17 cellular contexts compared by ENCODE assay signal in genomic region chr18:63233334-63233733, GRCh38.
DNase-seq lines count a peak whose midpoint lies in the region; ATAC-seq and TF ChIP-seq lines count a peak whose summit lies in the region.
"Had no signal": no experiment of that assay in that cellular context is flagged by ENCODE, and none has a peak within 500 bp of the region (broad histone marks: within the 10 kb centered on the region; RNA-seq: fewer than 3 reads in every experiment).

No MANE protein-coding gene starts in this region.

- H3K4me1 Mint-ChIP-seq in CD8-positive, alpha-beta T cell (ENCODE audit: low read depth): peaks cover 76% of the 10 kb centered on the region
- peaks cover 82% of the 10 kb centered on the region for H3K4me1 Mint-ChIP-seq in activated naive CD4-positive, alpha-beta T cell treated with anti-CD3 and anti-CD28 coated beads, Interleukin-2, amount 50 U/mL, for 24 hours

- no peaks in the 10 kb centered on the region for H3K27me3 Mint-ChIP-seq in CD8-positive, alpha-beta T cell (ENCODE audit: low read depth)
- H3K27me3 Mint-ChIP-seq in activated naive CD4-positive, alpha-beta T cell treated with anti-CD3 and anti-CD28 coated beads, Interleukin-2, amount 50 U/mL, for 24 hours: no peaks in the 10 kb centered on the region

- H3K27ac ChIP-seq in CD8-positive, alpha-beta T cell (ENCODE audit: low read depth, low read length): no peak overlapping the region
- H3K27ac ChIP-seq: BLaER1, epithelial cell of prostate, thoracic aorta had no signal

- no peak overlapping the region for H3K4me3 ChIP-seq in CD8-positive, alpha-beta T cell (ENCODE audit: low read depth, low read length)
- H3K4me3 ChIP-seq: BLaER1, thoracic aorta had no signal

- CTCF ChIA-PET in CD8-positive, alpha-beta T cell (lab: Charles Lee): interaction anchor here (0.6 to 1.7 kb wide), 3 partner anchors 28 to 102 kb away, joined by 3 to 4 read pairs (median 3); no protein-coding TSS in a partner anchor

- ATAC-seq in CD8-positive, alpha-beta T cell: peak; percentile 38
- no peak for ATAC-seq in GM21619 (IDR thresholded peaks at IDR 0.05; ENCODE audit: unreplicated experiment)
- ATAC-seq: Panc1, right cardiac atrium had no signal

- no peak for DNase-seq in CD8-positive, alpha-beta T cell
- peak; percentile 53 for DNase-seq in NCI-H69 (lab: John Stamatoyannopoulos, UW)
- DNase-seq in stimulated activated CD4-positive, alpha-beta T cell treated with anti-CD3 and anti-CD28 coated beads, Interleukin-2, amount 100 ng/mL, for 4 hours (ENCODE audit: low read depth): peak; percentile 64
- DNase-seq in NK-92 (lab: John Stamatoyannopoulos, UW; ENCODE audit: unreplicated experiment): no peak
- no peak for DNase-seq in globus pallidus (ENCODE audit: low spot score)
- no peak for DNase-seq in HK-2 (ENCODE audit: unreplicated experiment)
- DNase-seq: amygdala, DND-41, NCI-H1694, NCI-H510A treated with DMSO at 0.1 percent for 48 hours, right cardiac atrium had no signal

- H3K27ac Mint-ChIP-seq in CD8-positive, alpha-beta T cell: peak overlapping the region; percentile 93
- H3K27ac Mint-ChIP-seq in activated naive CD4-positive, alpha-beta T cell treated with anti-CD3 and anti-CD28 coated beads, Interleukin-2, amount 50 U/mL, for 24 hours: peak overlapping the region; percentile 85

- no peaks in the 10 kb centered on the region for H3K27me3 ChIP-seq in CD8-positive, alpha-beta T cell (ENCODE audit: insufficient read depth, low read length)
- H3K27me3 ChIP-seq: BLaER1 had no signal

- H3K9me3 ChIP-seq in CD8-positive, alpha-beta T cell (ENCODE audit: low read length): no peaks in the 10 kb centered on the region
- H3K9me3 ChIP-seq: thoracic aorta had no signal

- peaks cover 19% of the 10 kb centered on the region for H3K36me3 Mint-ChIP-seq in CD8-positive, alpha-beta T cell
- peaks cover 36% of the 10 kb centered on the region for H3K36me3 Mint-ChIP-seq in activated naive CD4-positive, alpha-beta T cell treated with anti-CD3 and anti-CD28 coated beads, Interleukin-2, amount 50 U/mL, for 24 hours

- H3K4me3 Mint-ChIP-seq in CD8-positive, alpha-beta T cell: peak overlapping the region; percentile 47
- H3K4me3 Mint-ChIP-seq in activated naive CD4-positive, alpha-beta T cell treated with anti-CD3 and anti-CD28 coated beads, Interleukin-2, amount 50 U/mL, for 24 hours: peak overlapping the region; percentile 70

- intact Hi-C loops in CD8-positive, alpha-beta T cell (cut with DNase I, micrococcal nuclease): loop anchor here in 1 of 2 experiments (5.0 kb wide), 1 partner anchor 84 kb away; the partner anchor contains the start of gene BCL2

- TF ChIP-seq CTCF in CD8-positive, alpha-beta T cell (IDR thresholded peaks at IDR 0.05): no peak

- H3K9me3 Mint-ChIP-seq in CD8-positive, alpha-beta T cell: peaks cover 4% of the 10 kb centered on the region
- no peaks in the 10 kb centered on the region for H3K9me3 Mint-ChIP-seq in activated naive CD4-positive, alpha-beta T cell treated with anti-CD3 and anti-CD28 coated beads, Interleukin-2, amount 50 U/mL, for 24 hours

- H3K36me3 ChIP-seq in CD8-positive, alpha-beta T cell (ENCODE audit: insufficient read depth, low read length): no peaks in the 10 kb centered on the region
- H3K36me3 ChIP-seq: thoracic aorta had no signal

- peaks cover 58% of the 10 kb centered on the region for H3K4me1 ChIP-seq in CD8-positive, alpha-beta T cell (ENCODE audit: insufficient read depth, low read length)

- POLR2A ChIA-PET in CD8-positive, alpha-beta T cell (lab: Charles Lee): interaction anchor here (1.0 to 2.1 kb wide), 2 partner anchors 8 to 9 kb away, joined by 3 to 5 read pairs; no protein-coding TSS in a partner anchor

Comparison
In these comparisons a context has a peak if more than half of its experiments do, and no peak if none do; other contexts are left out.
1. DNase-seq: peak in NCI-H69 (single experiment) and stimulated activated CD4-positive, alpha-beta T cell treated with anti-CD3 and anti-CD28 coated beads, Interleukin-2, amount 100 ng/mL, for 4 hours (single experiment); none in CD8-positive, alpha-beta T cell (0 of 7), NK-92 (single experiment), globus pallidus (single experiment) and HK-2 (single experiment).